Comparison of ENCODE assay signal across 1 cellular context in genomic region chr9:137694962-137695875, GRCh38.
A peak's percentile ranks its signal among the peaks of the same experiment; 100 is the strongest.
TF ChIP-seq lines count a peak whose summit lies in the region.

No MANE protein-coding gene starts in this region.

TF ChIP-seq in HepG2, 621 proteins besides CTCF, POLR2A, EP300 and RAD21 (continued from another document and continues in another):
- TF ChIP-seq ARID3A (IDR thresholded peaks at IDR 0.05; ENCODE audit: low read depth, low read length) (no peak), ZNF503 (CRISPR knock-in tag; IDR thresholded peaks at IDR 0.05) (no peak), MTA3 (CRISPR knock-in tag; IDR thresholded peaks at IDR 0.05) (no peak), MLX (CRISPR knock-in tag; IDR thresholded peaks at IDR 0.05) (no peak), MED1 (CRISPR knock-in tag; IDR thresholded peaks at IDR 0.05) (peak; percentile 18; the same call in 1 of the 2 replicates), ZBTB3 (CRISPR knock-in tag; IDR thresholded peaks at IDR 0.05; ENCODE audit: borderline replicate concordance, low read depth) (no peak), ZNF329 (CRISPR knock-in tag; IDR thresholded peaks at IDR 0.05; ENCODE audit: low read depth) (0 out of 2 replicates have a peak, but pooled peaks have one; percentile 38), HNRNPH1 (optimal IDR thresholded peaks at IDR 0.05; ENCODE audit: low read depth, low read length) (no peak), ZNF230 (CRISPR knock-in tag; IDR thresholded peaks at IDR 0.05) (no peak), ZNF644 (CRISPR knock-in tag; IDR thresholded peaks at IDR 0.05; ENCODE audit: low read depth) (no peak), HNRNPL (IDR thresholded peaks at IDR 0.05; ENCODE audit: low read depth, low read length) (no peak), TRAFD1 (CRISPR knock-in tag; IDR thresholded peaks at IDR 0.05; ENCODE audit: borderline replicate concordance) (no peak), PRDM4 (CRISPR knock-in tag; IDR thresholded peaks at IDR 0.05; ENCODE audit: borderline replicate concordance) (no peak), ZNF33B (CRISPR knock-in tag; IDR thresholded peaks at IDR 0.05) (0 out of 2 replicates have a peak, but pooled peaks have one; percentile 48), SP5 (CRISPR knock-in tag; IDR thresholded peaks at IDR 0.05; ENCODE audit: borderline replicate concordance, low read depth) (no peak), SRSF1 (optimal IDR thresholded peaks at IDR 0.05; ENCODE audit: low read depth, low read length) (no peak), RERE (CRISPR knock-in tag; IDR thresholded peaks at IDR 0.05; ENCODE audit: low read depth) (no peak), STAG1 (CRISPR knock-in tag; IDR thresholded peaks at IDR 0.05) (peak; percentile 77), ZNF512 (CRISPR knock-in tag; IDR thresholded peaks at IDR 0.05) (peak; percentile 15; the same call in 1 of the 2 replicates), MYPOP (CRISPR knock-in tag; IDR thresholded peaks at IDR 0.05) (no peak), SMAD3 (CRISPR knock-in tag; IDR thresholded peaks at IDR 0.05) (no peak), MXD1 (CRISPR knock-in tag; IDR thresholded peaks at IDR 0.05) (peak; percentile 43; the same call in 1 of the 2 replicates), CBX1 (IDR thresholded peaks at IDR 0.05; ENCODE audit: low read depth) (peak; percentile 35), REPIN1 (CRISPR knock-in tag; IDR thresholded peaks at IDR 0.05; ENCODE audit: borderline replicate concordance, low read depth) (no peak), ZFY (CRISPR knock-in tag; IDR thresholded peaks at IDR 0.05) (peak; percentile 56), ZSCAN25 (CRISPR knock-in tag; IDR thresholded peaks at IDR 0.05) (no peak), ZNF609 (CRISPR knock-in tag; IDR thresholded peaks at IDR 0.05; ENCODE audit: borderline replicate concordance) (no peak), ATF3 (CRISPR knock-in tag; IDR thresholded peaks at IDR 0.05) (no peak), SIN3A (IDR thresholded peaks at IDR 0.05; ENCODE audit: borderline replicate concordance, low read depth, low read length) (no peak), SSRP1 (CRISPR knock-in tag; IDR thresholded peaks at IDR 0.05) (no peak), ATM (IDR thresholded peaks at IDR 0.05; ENCODE audit: borderline replicate concordance) (no peak)
